1 cellular context compared by ENCODE assay signal in the genomic region with DNA sequence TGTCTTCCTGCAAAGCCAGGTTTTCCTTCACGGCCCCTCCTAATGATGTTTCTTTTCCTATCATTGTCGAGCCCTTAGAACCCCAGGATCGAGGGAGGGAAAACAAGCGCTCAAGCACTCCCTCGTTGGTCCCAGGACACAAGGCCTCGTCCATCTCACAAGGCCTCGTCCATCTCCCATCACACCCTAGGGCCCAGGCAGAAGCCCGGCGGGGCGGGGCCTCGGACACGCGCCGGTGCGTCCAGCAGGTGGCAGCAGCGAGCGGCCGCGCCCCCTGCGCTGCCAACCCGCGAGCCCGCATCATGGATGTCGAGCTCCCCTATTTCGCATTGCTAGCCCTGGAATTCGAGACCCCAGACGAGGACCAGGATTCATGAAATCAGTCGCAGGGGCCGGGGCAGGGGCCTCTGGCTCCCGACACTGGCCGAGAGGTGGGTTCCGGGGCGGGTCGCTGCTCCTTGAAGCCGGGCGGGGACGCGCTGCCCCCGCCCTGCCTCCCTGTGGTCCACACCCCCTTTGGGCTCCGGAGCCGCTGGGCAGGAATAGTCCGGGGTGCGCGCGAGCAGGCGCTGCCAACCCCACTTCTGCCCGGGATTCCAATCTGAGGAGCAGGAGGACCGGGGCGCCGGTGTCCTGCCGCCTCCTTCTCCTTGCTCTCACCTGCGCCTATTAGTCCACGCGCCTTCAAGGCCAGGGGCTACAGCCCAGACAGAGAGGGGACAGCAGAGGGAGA.
TF ChIP-seq lines count a peak whose summit lies in the region.

ABLIM3 (plus strand) TSS at position 270 of the 733 bp plus-strand sequence. CDS start 603 bp downstream, outside the sequence.

TF ChIP-seq in HepG2, 621 proteins besides CTCF, POLR2A, EP300 and RAD21 (continued from another document and continues in another):
- TF ChIP-seq MNT (IDR thresholded peaks at IDR 0.05) (no peak), ZNF343 (CRISPR knock-in tag; IDR thresholded peaks at IDR 0.05) (0 out of 2 replicates have a peak, but pooled peaks have one; percentile 33), MBNL3 (CRISPR knock-in tag; conservative IDR thresholded peaks at IDR 0.05) (no peak), AGO1 (IDR thresholded peaks at IDR 0.05; ENCODE audit: low read depth, low read length, poor library complexity, severe bottlenecking) (peak; percentile 48), XRCC5 (optimal IDR thresholded peaks at IDR 0.05; ENCODE audit: low read length) (peak; percentile 55), THAP11 (CRISPR knock-in tag; IDR thresholded peaks at IDR 0.05) (peak; percentile 29; the same call in 1 of the 2 replicates), ZNF281 (CRISPR knock-in tag; IDR thresholded peaks at IDR 0.05; ENCODE audit: borderline replicate concordance) (no peak), SP5 (CRISPR knock-in tag; IDR thresholded peaks at IDR 0.05; ENCODE audit: borderline replicate concordance, low read depth) (peak; percentile 59; the same call in 1 of the 2 replicates), ZNF766 (CRISPR knock-in tag; IDR thresholded peaks at IDR 0.05; ENCODE audit: borderline replicate concordance) (peak; percentile 75; the same call in 1 of the 2 replicates), SAP130 (CRISPR knock-in tag; IDR thresholded peaks at IDR 0.05; ENCODE audit: low read depth) (peak; percentile 37), KAT2B (IDR thresholded peaks at IDR 0.05; ENCODE audit: borderline replicate concordance, low read depth, low read length) (no peak), ZEB1 (IDR thresholded peaks at IDR 0.05; ENCODE audit: insufficient replicate concordance, low read depth) (peak; percentile 26), ZNF224 (CRISPR knock-in tag; IDR thresholded peaks at IDR 0.05) (no peak), IRF2 (CRISPR knock-in tag; IDR thresholded peaks at IDR 0.05) (peak; percentile 45; the same call in 1 of the 2 replicates), FOXK1 (CRISPR knock-in tag; IDR thresholded peaks at IDR 0.05; ENCODE audit: borderline replicate concordance, low read depth) (no peak; the same call in 1 of the 2 replicates), GATAD2A (CRISPR knock-in tag; IDR thresholded peaks at IDR 0.05) (no peak), ZNF160 (CRISPR knock-in tag; IDR thresholded peaks at IDR 0.05) (no peak; the same call in 1 of the 2 replicates), IKZF5 (CRISPR knock-in tag; IDR thresholded peaks at IDR 0.05) (no peak), ASH2L (IDR thresholded peaks at IDR 0.05; ENCODE audit: insufficient read length, low read depth, low read length) (peak; percentile 43), ZNF451 (CRISPR knock-in tag; IDR thresholded peaks at IDR 0.05) (0 out of 2 replicates have a peak, but pooled peaks have one; percentile 73), MED1 (CRISPR knock-in tag; IDR thresholded peaks at IDR 0.05) (peak; percentile 35; the same call in 1 of the 2 replicates), ZMYM4 (CRISPR knock-in tag; IDR thresholded peaks at IDR 0.05) (peak; percentile 54; the same call in 1 of the 2 replicates), ZGPAT (CRISPR knock-in tag; IDR thresholded peaks at IDR 0.05) (peak; percentile 72; the same call in 1 of the 2 replicates), ARID5B (CRISPR knock-in tag; IDR thresholded peaks at IDR 0.05) (peak; percentile 53; the same call in 1 of the 2 replicates), RBAK (CRISPR knock-in tag; IDR thresholded peaks at IDR 0.05) (no peak), SNAPC2 (CRISPR knock-in tag; IDR thresholded peaks at IDR 0.05) (peak; percentile 67; the same call in 1 of the 2 replicates), ARNT (IDR thresholded peaks at IDR 0.05) (no peak), GABPA (IDR thresholded peaks at IDR 0.05; ENCODE audit: low read depth, low read length) (no peak), GABPA (CRISPR knock-in tag; IDR thresholded peaks at IDR 0.05; ENCODE audit: low read depth) (no peak), ZFP62 (CRISPR knock-in tag; IDR thresholded peaks at IDR 0.05) (0 out of 2 replicates have a peak, but pooled peaks have one; percentile 42), ZNF350 (CRISPR knock-in tag; IDR thresholded peaks at IDR 0.05; ENCODE audit: borderline replicate concordance, low read depth) (no peak), ZNF253 (CRISPR knock-in tag; IDR thresholded peaks at IDR 0.05; ENCODE audit: borderline replicate concordance) (no peak), ZNF136 (CRISPR knock-in tag; IDR thresholded peaks at IDR 0.05; ENCODE audit: low read depth) (no peak), ZNF800 (CRISPR knock-in tag; IDR thresholded peaks at IDR 0.05) (peak; percentile 73; the same call in 1 of the 2 replicates), ZNF282 (IDR thresholded peaks at IDR 0.05; ENCODE audit: partially characterized antibody) (no peak), GTF2F1 (IDR thresholded peaks at IDR 0.05; ENCODE audit: low read length) (no peak)
- TF ChIP-seq, protein P1, sequence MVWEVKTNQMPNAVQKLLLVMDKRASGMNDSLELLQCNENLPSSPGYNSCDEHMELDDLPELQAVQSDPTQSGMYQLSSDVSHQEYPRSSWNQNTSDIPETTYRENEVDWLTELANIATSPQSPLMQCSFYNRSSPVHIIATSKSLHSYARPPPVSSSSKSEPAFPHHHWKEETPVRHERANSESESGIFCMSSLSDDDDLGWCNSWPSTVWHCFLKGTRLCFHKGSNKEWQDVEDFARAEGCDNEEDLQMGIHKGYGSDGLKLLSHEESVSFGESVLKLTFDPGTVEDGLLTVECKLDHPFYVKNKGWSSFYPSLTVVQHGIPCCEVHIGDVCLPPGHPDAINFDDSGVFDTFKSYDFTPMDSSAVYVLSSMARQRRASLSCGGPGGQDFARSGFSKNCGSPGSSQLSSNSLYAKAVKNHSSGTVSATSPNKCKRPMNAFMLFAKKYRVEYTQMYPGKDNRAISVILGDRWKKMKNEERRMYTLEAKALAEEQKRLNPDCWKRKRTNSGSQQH (CRISPR knock-in tag; IDR thresholded peaks at IDR 0.05; ENCODE audit: low read depth): no peak
- TF ChIP-seq, protein P2, sequence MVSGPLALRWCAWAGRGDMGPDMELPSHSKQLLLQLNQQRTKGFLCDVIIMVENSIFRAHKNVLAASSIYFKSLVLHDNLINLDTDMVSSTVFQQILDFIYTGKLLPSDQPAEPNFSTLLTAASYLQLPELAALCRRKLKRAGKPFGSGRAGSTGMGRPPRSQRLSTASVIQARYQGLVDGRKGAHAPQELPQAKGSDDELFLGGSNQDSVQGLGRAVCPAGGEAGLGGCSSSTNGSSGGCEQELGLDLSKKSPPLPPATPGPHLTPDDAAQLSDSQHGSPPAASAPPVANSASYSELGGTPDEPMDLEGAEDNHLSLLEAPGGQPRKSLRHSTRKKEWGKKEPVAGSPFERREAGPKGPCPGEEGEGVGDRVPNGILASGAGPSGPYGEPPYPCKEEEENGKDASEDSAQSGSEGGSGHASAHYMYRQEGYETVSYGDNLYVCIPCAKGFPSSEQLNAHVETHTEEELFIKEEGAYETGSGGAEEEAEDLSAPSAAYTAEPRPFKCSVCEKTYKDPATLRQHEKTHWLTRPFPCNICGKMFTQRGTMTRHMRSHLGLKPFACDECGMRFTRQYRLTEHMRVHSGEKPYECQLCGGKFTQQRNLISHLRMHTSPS (CRISPR knock-in tag; IDR thresholded peaks at IDR 0.05; ENCODE audit: low read depth): peak; percentile 58; the same call in 1 of the 2 replicates
- TF ChIP-seq, protein P3, sequence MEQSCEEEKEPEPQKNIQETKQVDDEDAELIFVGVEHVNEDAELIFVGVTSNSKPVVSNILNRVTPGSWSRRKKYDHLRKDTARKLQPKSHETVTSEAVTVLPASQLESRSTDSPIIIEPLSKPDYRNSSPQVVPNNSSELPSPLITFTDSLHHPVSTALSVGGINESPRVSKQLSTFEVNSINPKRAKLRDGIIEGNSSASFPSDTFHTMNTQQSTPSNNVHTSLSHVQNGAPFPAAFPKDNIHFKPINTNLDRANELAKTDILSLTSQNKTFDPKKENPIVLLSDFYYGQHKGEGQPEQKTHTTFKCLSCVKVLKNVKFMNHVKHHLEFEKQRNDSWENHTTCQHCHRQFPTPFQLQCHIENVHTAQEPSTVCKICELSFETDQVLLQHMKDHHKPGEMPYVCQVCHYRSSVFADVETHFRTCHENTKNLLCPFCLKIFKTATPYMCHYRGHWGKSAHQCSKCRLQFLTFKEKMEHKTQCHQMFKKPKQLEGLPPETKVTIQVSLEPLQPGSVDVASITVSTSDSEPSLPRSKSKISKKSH (CRISPR knock-in tag; IDR thresholded peaks at IDR 0.05; ENCODE audit: borderline replicate concordance): peak; percentile 70; the same call in 1 of the 2 replicates
